Comparison of ENCODE assay signal across 25 cellular contexts in the genomic region with DNA sequence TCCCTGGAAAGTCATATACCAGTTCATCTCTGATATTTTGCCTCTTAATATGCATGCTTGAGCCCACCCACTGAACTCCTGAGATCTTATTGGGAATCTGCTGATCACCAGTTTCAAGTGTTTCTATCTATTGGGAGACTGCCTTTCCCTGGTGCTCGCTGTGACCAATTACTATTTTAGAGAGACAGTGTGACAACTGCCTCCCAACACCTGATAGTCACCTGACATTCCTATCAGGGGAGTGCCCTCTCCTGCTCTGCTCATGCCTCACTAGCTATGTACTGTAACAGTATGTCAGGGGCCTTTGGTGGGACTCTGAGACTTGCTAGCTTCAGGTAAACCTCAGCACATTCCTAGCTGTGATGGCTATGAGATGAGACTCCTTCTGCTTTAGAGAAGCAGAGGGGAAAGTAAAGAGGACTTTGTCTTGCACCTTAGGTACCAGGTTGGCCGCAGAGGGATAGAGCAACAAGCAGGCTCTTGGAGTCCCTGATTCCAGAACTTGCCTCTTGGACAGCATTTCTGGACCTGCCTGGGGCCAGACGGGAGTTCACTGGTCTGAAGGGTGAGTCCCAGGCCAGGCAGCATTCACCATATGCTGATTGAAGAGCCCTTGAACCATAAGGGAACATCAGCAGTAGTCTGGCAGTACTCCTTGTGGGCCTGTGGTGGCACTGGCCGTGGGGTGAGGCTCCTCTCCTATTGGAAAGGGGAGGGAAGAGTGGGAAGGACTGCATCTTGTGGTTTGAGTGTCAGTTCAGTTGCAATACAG. TPM values are rescaled to one million over a fixed set of nuclear protein-coding genes. Genes with fewer than 3 reads are reported as not detected.
DNase-seq lines count a peak whose midpoint lies in the region; ATAC-seq, FAIRE-seq and TF ChIP-seq lines count a peak whose summit lies in the region.
"Had no signal": no experiment of that assay in that cellular context is flagged by ENCODE, and none has a peak within 500 bp of the region (broad histone marks: within the 10 kb centered on the region; RNA-seq: fewer than 3 reads in every experiment).

No MANE protein-coding gene starts in this region.

- no peak for TF ChIP-seq POLR2A in H1 (IDR thresholded peaks at IDR 0.05; ENCODE audit: control extremely low read depth in 1 of 2, low read depth in 2 of 2, low read length in 2 of 2)

- H2BK20ac ChIP-seq in H1 (ENCODE audit: low read length) = no peak overlapping the region

- no peak overlapping the region for H2BK120ac ChIP-seq in H1 (replicated peaks; ENCODE audit: low read depth, low read length)
- no peak overlapping the region for H2BK120ac ChIP-seq in mesendoderm (ENCODE audit: low read depth, low read length)

- FAIRE-seq in H1 (lab: Jason Lieb, UNC) = no peak
- FAIRE-seq in GM19239 (lab: Jason Lieb, UNC) = no peak
- FAIRE-seq: D721Med, G401.6, HTR-8/SVneo, kidney had no signal

- POLR2A ChIA-PET in activated naive CD8-positive, alpha-beta T cell treated with anti-CD3 and anti-CD28 coated beads, Interleukin-2, amount 10 ng/mL, durations not matched to agents 7 days and 5 days (lab: Charles Lee) = no interaction called here
- POLR2A ChIA-PET in H1 (lab: Charles Lee; ENCODE audit: partially characterized antibody) (no interaction called here), SK-N-SH (lab: Yijun Ruan, JAX) (no interaction called here)

- H2BK12ac ChIP-seq in H1 (ENCODE audit: low read depth, low read length) = no peak overlapping the region

- H3K4me3 ChIP-seq in H1 (ENCODE audit: extremely low read depth in 1 of 4, insufficient read depth in 2 of 4, low read depth in 3 of 4, low read length in 4 of 4) (no peak overlapping the region), mesendoderm (ENCODE audit: low read length) (no peak overlapping the region), SK-N-SH (ENCODE audit: low read depth in 2 of 2, low read length in 1 of 2) (no peak overlapping the region)
- H3K4me3 ChIP-seq: dorsolateral prefrontal cortex, psoas muscle had no signal

- no peak overlapping the region for H3K18ac ChIP-seq in H1 (ENCODE audit: extremely low read depth, low read length)
- no peak overlapping the region for H3K18ac ChIP-seq in mesendoderm (ENCODE audit: low read length)

- H3K4me1 Mint-ChIP-seq in activated naive CD8-positive, alpha-beta T cell treated with anti-CD3 and anti-CD28 coated beads, Interleukin-2, amount 10 ng/mL, durations not matched to agents 7 days and 5 days = peaks cover 21% of the 10 kb centered on the region
- peaks cover 26% of the 10 kb centered on the region for H3K4me1 Mint-ChIP-seq in activated naive CD8-positive, alpha-beta T cell treated with anti-CD3 and anti-CD28 coated beads for 36 hours

- H3F3A ChIP-seq in SK-N-SH (replicated peaks; ENCODE audit: insufficient read depth) = no peaks in the 10 kb centered on the region

- H3K23ac ChIP-seq in H1 (ENCODE audit: insufficient read length) (no peak overlapping the region), mesendoderm (ENCODE audit: low read length) (no peak overlapping the region)

- H3K9me3 Mint-ChIP-seq in activated naive CD8-positive, alpha-beta T cell treated with anti-CD3 and anti-CD28 coated beads, Interleukin-2, amount 10 ng/mL, durations not matched to agents 7 days and 5 days = no peaks in the 10 kb centered on the region
- H3K9me3 Mint-ChIP-seq in activated naive CD8-positive, alpha-beta T cell treated with anti-CD3 and anti-CD28 coated beads for 36 hours = no peaks in the 10 kb centered on the region
- H3K9me3 Mint-ChIP-seq: activated naive CD4-positive, alpha-beta T cell treated with anti-CD3 and anti-CD28 coated beads for 36 hours; activated T-cell treated with anti-CD3 and anti-CD28 coated beads, Interleukin-2, amount 50 U/mL, for 24 hours; natural killer cell treated with Interleukin-12 subunit alpha and Interleukin-12 subunit beta and Interleukin-15 and Interleukin-18, amount 100 ng/mL, for 72 hours had no signal

- peak overlapping the region; percentile 64 for H3K27ac Mint-ChIP-seq in activated naive CD8-positive, alpha-beta T cell treated with anti-CD3 and anti-CD28 coated beads, Interleukin-2, amount 10 ng/mL, durations not matched to agents 7 days and 5 days
- no peak overlapping the region for H3K27ac Mint-ChIP-seq in activated naive CD8-positive, alpha-beta T cell treated with anti-CD3 and anti-CD28 coated beads for 36 hours
- H3K27ac Mint-ChIP-seq: activated naive CD4-positive, alpha-beta T cell treated with anti-CD3 and anti-CD28 coated beads for 36 hours; natural killer cell treated with Interleukin-12 subunit alpha and Interleukin-12 subunit beta and Interleukin-15 and Interleukin-18, amount 100 ng/mL, for 72 hours had no signal

- no peak for ATAC-seq in activated naive CD8-positive, alpha-beta T cell treated with anti-CD3 and anti-CD28 coated beads, Interleukin-2, amount 10 ng/mL, durations not matched to agents 7 days and 5 days (ENCODE audit: low read depth)
- no peak for ATAC-seq in GM19023 (IDR thresholded peaks at IDR 0.05; ENCODE audit: unreplicated experiment)
- ATAC-seq: activated CD4-positive, CD25-positive, alpha-beta regulatory T cell treated with anti-CD3 and anti-CD28 coated beads, Interleukin-2, amount 50 U/mL, for 24 hours; natural killer cell treated with Interleukin-12 subunit alpha and Interleukin-12 subunit beta and Interleukin-15 and Interleukin-18, amount 100 ng/mL, for 72 hours; psoas muscle had no signal

- H3K79me1 ChIP-seq in H1 (ENCODE audit: low read depth, low read length) = no peaks in the 10 kb centered on the region
- H3K79me1 ChIP-seq in mesendoderm (ENCODE audit: low read length) = no peaks in the 10 kb centered on the region

- no peaks in the 10 kb centered on the region for H3K27me3 Mint-ChIP-seq in activated naive CD8-positive, alpha-beta T cell treated with anti-CD3 and anti-CD28 coated beads, Interleukin-2, amount 10 ng/mL, durations not matched to agents 7 days and 5 days
- no peaks in the 10 kb centered on the region for H3K27me3 Mint-ChIP-seq in activated naive CD8-positive, alpha-beta T cell treated with anti-CD3 and anti-CD28 coated beads for 36 hours
- H3K27me3 Mint-ChIP-seq: activated T-cell treated with anti-CD3 and anti-CD28 coated beads, Interleukin-2, amount 50 U/mL, for 24 hours; natural killer cell treated with Interleukin-12 subunit alpha and Interleukin-12 subunit beta and Interleukin-15 and Interleukin-18, amount 100 ng/mL, for 72 hours had no signal

- no peaks in the 10 kb centered on the region for H3K9me2 ChIP-seq in SK-N-SH

- H2BK15ac ChIP-seq in H1 (ENCODE audit: low read length) (no peak overlapping the region), mesendoderm (replicated peaks; ENCODE audit: low read depth) (no peak overlapping the region)

- H3K4me3 Mint-ChIP-seq in activated naive CD8-positive, alpha-beta T cell treated with anti-CD3 and anti-CD28 coated beads, Interleukin-2, amount 10 ng/mL, durations not matched to agents 7 days and 5 days = peak overlapping the region; percentile 51
- no peak overlapping the region for H3K4me3 Mint-ChIP-seq in activated naive CD8-positive, alpha-beta T cell treated with anti-CD3 and anti-CD28 coated beads for 36 hours
- H3K4me3 Mint-ChIP-seq: activated naive CD4-positive, alpha-beta T cell treated with anti-CD3 and anti-CD28 coated beads for 36 hours; activated T-cell treated with anti-CD3 and anti-CD28 coated beads, Interleukin-2, amount 50 U/mL, for 24 hours; natural killer cell treated with Interleukin-12 subunit alpha and Interleukin-12 subunit beta and Interleukin-15 and Interleukin-18, amount 100 ng/mL, for 72 hours had no signal

- H4K5ac ChIP-seq in H1 (ENCODE audit: insufficient read length, low read depth, low read length) = no peak overlapping the region
- H4K5ac ChIP-seq in mesendoderm (ENCODE audit: low read length) = no peak overlapping the region

- TF ChIP-seq CTCF in H1 (IDR thresholded peaks at IDR 0.05; ENCODE audit: control extremely low read depth in 1 of 3, insufficient read depth in 1 of 3, low read depth in 1 of 3, low read length in 3 of 3) (no peak), SK-N-SH (IDR thresholded peaks at IDR 0.05) (no peak)

- H3K4ac ChIP-seq in H1 (replicated peaks; ENCODE audit: insufficient read length, low read depth, low read length) = no peak overlapping the region
- no peak overlapping the region for H3K4ac ChIP-seq in mesendoderm (ENCODE audit: low read depth, low read length)

- TF ChIP-seq RAD21 in H1 (IDR thresholded peaks at IDR 0.05 in 1 of 2, conservative IDR thresholded peaks at IDR 0.05 in 1 of 2; ENCODE audit: low read depth in 2 of 2, low read length in 2 of 2) = no peak
- no peak for TF ChIP-seq RAD21 in SK-N-SH (IDR thresholded peaks at IDR 0.05; ENCODE audit: low read length)

- H3K4me1 ChIP-seq in H1 (replicated peaks in 1 of 4; ENCODE audit: control insufficient read depth in 3 of 4, insufficient read depth in 4 of 4, low read length in 3 of 4) (no peaks in the 10 kb centered on the region), mesendoderm (ENCODE audit: control insufficient read depth, low read depth, low read length) (no peaks in the 10 kb centered on the region), SK-N-SH (ENCODE audit: control insufficient read depth in 1 of 2, insufficient read depth in 2 of 2, low read depth in 1 of 2, low read length in 1 of 2) (peaks cover 0 to 9% of the 10 kb centered on the region in 2 experiments; a peak in 1 of 4 replicates)
- H3K4me1 ChIP-seq: BE2C, psoas muscle had no signal

- no peak overlapping the region for H3K4me2 ChIP-seq in H1 (ENCODE audit: insufficient read depth in 1 of 2, low read depth in 2 of 2, low read length in 2 of 2)
- no peak overlapping the region for H3K4me2 ChIP-seq in mesendoderm (ENCODE audit: low read length)
- H3K4me2 ChIP-seq in SK-N-SH = no peak overlapping the region

- H2AK5ac ChIP-seq in H1 (ENCODE audit: low read depth, low read length) (no peak overlapping the region), mesendoderm (ENCODE audit: low read length) (no peak overlapping the region)

- no peak overlapping the region for H3K9ac ChIP-seq in H1 (replicated peaks in 1 of 4; ENCODE audit: extremely low read depth in 1 of 4, low read depth in 3 of 4, low read length in 3 of 4)
- no peak overlapping the region for H3K9ac ChIP-seq in mesendoderm (ENCODE audit: low read length)
- H3K9ac ChIP-seq in SK-N-SH = no peak overlapping the region

- H2BK5ac ChIP-seq in H1 (ENCODE audit: low read depth, low read length) (no peak overlapping the region), mesendoderm (ENCODE audit: low read length) (no peak overlapping the region)

- H3K79me2 ChIP-seq in H1 (ENCODE audit: control insufficient read depth in 1 of 2, insufficient read depth in 2 of 2, low read length in 2 of 2) = no peaks in the 10 kb centered on the region
- H3K79me2 ChIP-seq in mesendoderm (ENCODE audit: control insufficient read depth, insufficient read depth, low read length) = no peaks in the 10 kb centered on the region
- no peaks in the 10 kb centered on the region for H3K79me2 ChIP-seq in SK-N-SH (ENCODE audit: insufficient read depth)

- H2AFZ ChIP-seq in H1 (ENCODE audit: low read length) = no peak overlapping the region
- H2AFZ ChIP-seq in SK-N-SH (ENCODE audit: low read depth) = no peak overlapping the region

- H4K91ac ChIP-seq in H1 (replicated peaks; ENCODE audit: insufficient read length, low read length) = no peak overlapping the region

- TF ChIP-seq EP300 in H1 (IDR thresholded peaks at IDR 0.05; ENCODE audit: borderline replicate concordance in 1 of 2, low read depth in 2 of 2, low read length in 2 of 2) = no peak
- no peak for TF ChIP-seq EP300 in SK-N-SH (IDR thresholded peaks at IDR 0.05; ENCODE audit: borderline replicate concordance in 1 of 2, low read depth in 1 of 2, low read length in 1 of 2)

- no peaks in the 10 kb centered on the region for H3K36me3 ChIP-seq in H1 (ENCODE audit: control insufficient read depth in 2 of 4, insufficient read depth in 4 of 4, low read length in 3 of 4)
- no peaks in the 10 kb centered on the region for H3K36me3 ChIP-seq in mesendoderm (ENCODE audit: control insufficient read depth, insufficient read depth, low read length)
- no peaks in the 10 kb centered on the region for H3K36me3 ChIP-seq in SK-N-SH (replicated peaks in 1 of 2; ENCODE audit: control insufficient read depth in 1 of 2, insufficient read depth in 2 of 2, low read length in 1 of 2)
- H3K36me3 ChIP-seq: BE2C had no signal

- H4K8ac ChIP-seq in H1 (ENCODE audit: extremely low read depth, insufficient read depth, low read length) (peak overlapping the region; percentile 62; the same call in 1 of the 2 replicates), mesendoderm (ENCODE audit: low read depth, low read length) (no peak overlapping the region)

- no peak overlapping the region for H3K14ac ChIP-seq in H1 (ENCODE audit: insufficient read length)

- H3K56ac ChIP-seq in H1 (replicated peaks; ENCODE audit: insufficient read length, low read depth, low read length) (no peak overlapping the region), mesendoderm (ENCODE audit: low read length) (no peak overlapping the region)

- peaks cover 3% of the 10 kb centered on the region for H3K36me3 Mint-ChIP-seq in activated naive CD8-positive, alpha-beta T cell treated with anti-CD3 and anti-CD28 coated beads, Interleukin-2, amount 10 ng/mL, durations not matched to agents 7 days and 5 days
- H3K36me3 Mint-ChIP-seq in activated naive CD8-positive, alpha-beta T cell treated with anti-CD3 and anti-CD28 coated beads for 36 hours = no peaks in the 10 kb centered on the region
- H3K36me3 Mint-ChIP-seq: natural killer cell treated with Interleukin-12 subunit alpha and Interleukin-12 subunit beta and Interleukin-15 and Interleukin-18, amount 100 ng/mL, for 72 hours had no signal

- H3K27me3 ChIP-seq in H1 (replicated peaks in 1 of 4; ENCODE audit: control insufficient read depth in 3 of 4, extremely low read depth in 1 of 4, insufficient read depth in 3 of 4, low read length in 3 of 4) (no peaks in the 10 kb centered on the region), mesendoderm (ENCODE audit: insufficient read depth, low read length, poor library complexity) (no peaks in the 10 kb centered on the region), SK-N-SH (ENCODE audit: insufficient read depth) (no peaks in the 10 kb centered on the region)
- H3K27me3 ChIP-seq: BE2C, foreskin keratinocyte had no signal

- H4K20me1 ChIP-seq in H1 (replicated peaks in 1 of 2; ENCODE audit: control insufficient read depth in 1 of 2, insufficient read depth in 2 of 2, low read length in 2 of 2) = no peaks in the 10 kb centered on the region
- no peaks in the 10 kb centered on the region for H4K20me1 ChIP-seq in SK-N-SH (ENCODE audit: insufficient read depth)

- no peak overlapping the region for H3K27ac ChIP-seq in H1 (ENCODE audit: low read depth, low read length)
- no peak overlapping the region for H3K27ac ChIP-seq in mesendoderm (ENCODE audit: low read depth, low read length)
- H3K27ac ChIP-seq in SK-N-SH (ENCODE audit: low read depth in 2 of 2, low read length in 1 of 2) = no peak overlapping the region
- H3K27ac ChIP-seq: dorsolateral prefrontal cortex, foreskin keratinocyte, psoas muscle had no signal

- H3K9me3 ChIP-seq in H1 (ENCODE audit: insufficient read depth in 2 of 2, low read depth in 1 of 2, low read length in 1 of 2) (no peaks in the 10 kb centered on the region), SK-N-SH (no peaks in the 10 kb centered on the region)
- H3K9me3 ChIP-seq: BE2C, psoas muscle had no signal

- 84% methylated on average over 4 of the region's 4 CpGs; no CpG with 5 or more reads in 1 of the 2 experiments for WGBS in H1 (ENCODE audit: extremely low coverage in 1 of 2, insufficient coverage in 1 of 2, insufficient read length in 1 of 2, insufficient replicate concordance in 2 of 2, low coverage in 1 of 2, low lambda C conversion rate in 2 of 2, missing lambda C conversion rate in 1 of 2), 2 experiments
- no CpG with 5 or more reads among the region's 4 CpGs for WGBS in mesendoderm (ENCODE audit: extremely low coverage, insufficient coverage, low lambda C conversion rate)
- WGBS in SK-N-SH (ENCODE audit: low lambda C conversion rate) = 100% methylated on average over 3 of the region's 4 CpGs

- CTCF ChIA-PET in H1 (lab: Charles Lee; ENCODE audit: partially characterized antibody) = interaction anchor here (1.4 kb wide), 1 partner anchor 127 kb away, joined by 3 read pairs; no protein-coding TSS in a partner anchor
- CTCF ChIA-PET in SK-N-SH (lab: Yijun Ruan, JAX) = interaction anchor here (1.9 kb wide), 1 partner anchor 16 kb away, joined by 5 read pairs; no protein-coding TSS in a partner anchor

- no peak for DNase-seq in activated naive CD8-positive, alpha-beta T cell treated with anti-CD3 and anti-CD28 coated beads, Interleukin-2, amount 10 ng/mL, durations not matched to agents 7 days and 5 days
- DNase-seq in activated naive CD8-positive, alpha-beta T cell treated with anti-CD3 and anti-CD28 coated beads for 36 hours = no peak
- no peak for DNase-seq in H1 (ENCODE audit: low read depth in 1 of 2, low spot score in 2 of 2)
- peak; percentile 50 for DNase-seq in mesendoderm
- no peak for DNase-seq in GM19239 (ENCODE audit: insufficient read length, low spot score)
- DNase-seq in SK-N-SH = no peak
- no peak for DNase-seq in GOT3 (lab: John Stamatoyannopoulos, UW)
- DNase-seq: 8988T; activated naive CD4-positive, alpha-beta T cell treated with anti-CD3 and anti-CD28 coated beads for 36 hours; activated T-cell treated with anti-CD3 and anti-CD28 coated beads, Interleukin-2, amount 50 U/mL, for 24 hours; aorta; BE2C; central memory CD4-positive, alpha-beta T cell; dorsolateral prefrontal cortex; kidney; NCI-H1417 treated with DMSO at 0.1 percent for 48 hours; NCI-H510A treated with DMSO at 0.1 percent for 48 hours; psoas muscle had no signal

- no peaks in the 10 kb centered on the region for H3K23me2 ChIP-seq in H1 (ENCODE audit: low read depth, low read length)

RNA-seq across cellular contexts. Expression of a gene that starts 34.4 kb away (rescaled TPM):
- 10 to 100 TPM; 15.0 to 15.9 TPM for total RNA-seq in activated naive CD8-positive, alpha-beta T cell treated with anti-CD3 and anti-CD28 coated beads, Interleukin-2, amount 10 ng/mL, durations not matched to agents 7 days and 5 days
- 1 to 10 TPM; 2.8 to 3.4 TPM for total RNA-seq in activated naive CD8-positive, alpha-beta T cell treated with anti-CD3 and anti-CD28 coated beads for 36 hours
- total RNA-seq in H1 (2021; fragmentation: NEBNext Ultra II Directional; extraction: Animal tissue kit (Norgen Biotek cat#: 25700)) = 39.0 and 40.9 TPM in 2 replicates
- polyA plus RNA-seq in H1 (2011; rRNA removed) (5.6 and 10.1 TPM in 2 replicates), SK-N-SH (2012; rRNA removed) (8.6 and 12.2 TPM in 2 replicates)
- polyA plus RNA-seq in H1 (2011; cell fraction: cytosol; rRNA removed) = 14.3 TPM
- polyA plus RNA-seq in H1 (2011; cell fraction: nucleus; rRNA removed) = 6.2 TPM
- 12.1 to 26.3 TPM (median 16.0 TPM) in 4 replicates for polyA plus RNA-seq in H1 (2012, experiment 1 of 2)
- polyA plus RNA-seq in H1 (2012, experiment 2 of 2) = 2.2 TPM
- polyA plus RNA-seq in H1 (2013, experiment 1 of 2) = 27.0 TPM
- 30.0 TPM for polyA plus RNA-seq in H1 (2013, experiment 2 of 2)
- polyA minus RNA-seq in H1 (2011; rRNA and poly(A)+ RNA removed) = 26.4 and 35.0 TPM in 2 replicates
- 23.9 TPM for polyA minus RNA-seq in H1 (2011; cell fraction: cytosol; rRNA and poly(A)+ RNA removed)
- 57.9 TPM for polyA minus RNA-seq in H1 (2011; cell fraction: nucleus; rRNA and poly(A)+ RNA removed)
- 25.1 TPM for polyA plus RNA-seq in mesendoderm (2013, experiment 1 of 2)
- polyA plus RNA-seq in mesendoderm (2013, experiment 2 of 2) = 25.2 TPM
- 12.2 and 14.3 TPM in 2 replicates for polyA plus RNA-seq in SK-N-SH (2012; cell fraction: cytosol; rRNA removed)
- 9.5 and 23.9 TPM in 2 replicates for polyA plus RNA-seq in SK-N-SH (2012; cell fraction: nucleus; rRNA removed)
